8 cellular contexts compared by ENCODE assay signal in the genomic region with DNA sequence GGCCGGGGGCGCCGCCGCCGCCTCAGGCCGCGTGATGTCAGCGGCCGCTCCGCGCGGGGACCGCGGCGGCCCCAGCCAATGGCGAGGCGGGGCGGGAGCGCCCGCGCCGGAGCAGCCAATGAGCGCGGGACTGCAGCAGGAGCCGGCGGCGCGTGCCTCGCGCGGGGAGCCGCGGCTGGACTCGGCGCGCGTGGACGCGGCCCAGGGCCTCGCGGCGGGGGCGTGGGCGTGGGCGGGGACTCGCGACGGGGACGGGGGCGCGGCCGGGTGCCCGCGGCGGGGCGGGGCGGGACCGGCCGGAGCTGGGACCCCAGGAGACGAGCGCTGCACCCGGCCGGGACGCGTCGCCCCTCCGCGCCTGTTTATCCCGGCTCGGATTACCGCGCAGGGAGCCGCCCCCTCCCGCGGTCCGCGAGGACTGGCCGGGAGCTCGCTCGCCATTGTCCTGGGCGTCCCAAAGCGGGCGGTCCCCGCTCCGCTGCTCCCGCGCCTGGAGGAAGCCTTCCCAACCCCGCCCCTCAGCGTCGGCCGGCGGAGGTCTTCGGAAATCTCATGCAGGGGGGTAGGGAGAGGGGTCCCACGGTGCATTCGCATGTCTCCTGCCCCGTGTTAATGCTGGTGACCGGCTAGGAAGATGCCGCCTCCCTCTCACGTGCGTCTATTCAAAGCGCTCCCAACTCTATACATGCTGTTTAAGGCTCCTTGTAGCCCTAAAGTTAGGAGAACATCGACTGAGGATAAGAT. TPM values are rescaled to one million over a fixed set of nuclear protein-coding genes. Genes with fewer than 3 reads are reported as not detected.
DNase-seq lines count a peak whose midpoint lies in the region; ATAC-seq, FAIRE-seq and TF ChIP-seq lines count a peak whose summit lies in the region.

RNF157 (minus strand) TSS at position 33 of the 744 bp plus-strand sequence. CDS start 253 bp downstream, outside the sequence.

- H3K27ac Mint-ChIP-seq in activated CD4-positive, alpha-beta T cell treated with anti-CD3 and anti-CD28 coated beads, Interleukin-2, amount 10 ng/mL, durations not matched to agents 7 days and 5 days: peak within 1 kb of the TSS; percentile 89

- H3K4me1 Mint-ChIP-seq in activated CD4-positive, alpha-beta T cell treated with anti-CD3 and anti-CD28 coated beads, Interleukin-2, amount 10 ng/mL, durations not matched to agents 7 days and 5 days: peaks cover 77% of the 10 kb centered on the region

- peak within 1 kb of the TSS; percentile 85 for H3K4me3 Mint-ChIP-seq in activated CD4-positive, alpha-beta T cell treated with anti-CD3 and anti-CD28 coated beads, Interleukin-2, amount 10 ng/mL, durations not matched to agents 7 days and 5 days

- intact Hi-C loops in right lobe of liver (cut with DNase I): no loop called here

- CTCF ChIA-PET in activated CD4-positive, alpha-beta T cell treated with anti-CD3 and anti-CD28 coated beads, Interleukin-2, amount 10 ng/mL, durations not matched to agents 7 days and 5 days (lab: Charles Lee): interaction anchor here (1.1 to 1.5 kb wide), 4 partner anchors 12 to 32 kb away, joined by 3 to 7 read pairs (median 4); no protein-coding TSS in a partner anchor

- H3K36me3 ChIP-seq in duodenal mucosa (ENCODE audit: control insufficient read depth in 1 of 2, insufficient read depth in 2 of 2, low read length in 2 of 2) (no peaks in the 10 kb centered on the region), right lobe of liver (no peaks in the 10 kb centered on the region)

- WGBS in right lobe of liver (ENCODE audit: insufficient coverage, low coverage, low lambda C conversion rate, missing lambda C conversion rate): 3% methylated on average over 17 of the region's 102 CpGs

- peak; percentile 61 to 82 (median 76) for ATAC-seq in right lobe of liver

- H3K9me3 Mint-ChIP-seq in activated CD4-positive, alpha-beta T cell treated with anti-CD3 and anti-CD28 coated beads, Interleukin-2, amount 10 ng/mL, durations not matched to agents 7 days and 5 days: peaks cover 2% of the 10 kb centered on the region

- peaks cover 30% of the 10 kb centered on the region for H3K36me3 Mint-ChIP-seq in activated CD4-positive, alpha-beta T cell treated with anti-CD3 and anti-CD28 coated beads, Interleukin-2, amount 10 ng/mL, durations not matched to agents 7 days and 5 days (ENCODE audit: low read depth)

- POLR2A ChIA-PET in activated CD4-positive, alpha-beta T cell treated with anti-CD3 and anti-CD28 coated beads, Interleukin-2, amount 10 ng/mL, durations not matched to agents 7 days and 5 days (lab: Charles Lee): no interaction called here

- TF ChIP-seq POLR2A in H54 (IDR thresholded peaks at IDR 0.05; ENCODE audit: low read depth, low read length): no peak; the same call in 1 of the 2 replicates
- TF ChIP-seq POLR2A in right lobe of liver (IDR thresholded peaks at IDR 0.05): peak; percentile 51

- H3K27me3 Mint-ChIP-seq in activated CD4-positive, alpha-beta T cell treated with anti-CD3 and anti-CD28 coated beads, Interleukin-2, amount 10 ng/mL, durations not matched to agents 7 days and 5 days: no peaks in the 10 kb centered on the region

- no peak within 1 kb of the TSS for H3K27ac ChIP-seq in duodenal mucosa (ENCODE audit: low read depth, low read length)
- peak within 1 kb of the TSS in 1 of 3 donors; percentile 25 for H3K27ac ChIP-seq in right lobe of liver

- H3K27me3 ChIP-seq in duodenal mucosa (ENCODE audit: control insufficient read depth in 1 of 2, insufficient read depth in 2 of 2, low read length in 2 of 2): no peaks in the 10 kb centered on the region
- no peaks in the 10 kb centered on the region for H3K27me3 ChIP-seq in right lobe of liver

- TF ChIP-seq CTCF in D721Med (IDR thresholded peaks at IDR 0.05; ENCODE audit: insufficient read depth, missing control alignments): no peak
- no peak for TF ChIP-seq CTCF in right lobe of liver (IDR thresholded peaks at IDR 0.05)

- H3K4me3 ChIP-seq in duodenal mucosa (ENCODE audit: low read depth in 1 of 2, low read length in 2 of 2) (peak within 1 kb of the TSS; percentile 72 to 82), right lobe of liver (peak within 1 kb of the TSS; percentile 55 to 61 (median 60))

- FAIRE-seq in D721Med (lab: Jason Lieb, UNC) (no peak), H54 (lab: Jason Lieb, UNC) (no peak)

- H3K4me1 ChIP-seq in duodenal mucosa (ENCODE audit: control insufficient read depth in 1 of 2, insufficient read depth in 2 of 2, low read length in 2 of 2) (peaks cover 7 to 22% of the 10 kb centered on the region in 2 donors), right lobe of liver (peaks cover 0 to 9% (median 4%) of the 10 kb centered on the region in 4 donors)

- no peaks in the 10 kb centered on the region for H3K9me3 ChIP-seq in duodenal mucosa (ENCODE audit: control insufficient read depth in 1 of 2, low read length in 2 of 2)
- H3K9me3 ChIP-seq in right lobe of liver: no peaks in the 10 kb centered on the region

- DNase-seq in D721Med (ENCODE audit: insufficient read length, low spot score) (peak; percentile 76), H54 (ENCODE audit: insufficient read length, low spot score) (peak; percentile 74), NCI-H146 treated with DMSO at 0.1 percent for 48 hours (lab: John Stamatoyannopoulos, UW; ENCODE audit: unreplicated experiment) (peak; percentile 23), right lobe of liver (peak; percentile 64 to 73 (median 71)), GF-D8 (lab: John Stamatoyannopoulos, UW) (no peak)
- DNase-seq in activated CD4-positive, alpha-beta T cell treated with anti-CD3 and anti-CD28 coated beads, Interleukin-2, amount 10 ng/mL, durations not matched to agents 7 days and 5 days: peak; percentile 68
- DNase-seq in stimulated activated CD4-positive, alpha-beta T cell treated with anti-CD3 and anti-CD28 coated beads, TNF-alpha, amount 100 ng/mL, for 1 hour (ENCODE audit: low read depth in 3 of 3, low spot score in 1 of 3): peak; percentile 31 to 47 (median 44)

- H3K9ac ChIP-seq in duodenal mucosa (ENCODE audit: low read depth in 1 of 2, low read length in 2 of 2): peak within 1 kb of the TSS; percentile 58 to 63

RNA-seq across cellular contexts. Expression of gene RNF157, which starts in this region (rescaled TPM):
- total RNA-seq in activated CD4-positive, alpha-beta T cell treated with anti-CD3 and anti-CD28 coated beads, Interleukin-2, amount 10 ng/mL, durations not matched to agents 7 days and 5 days: 100 to 1,000 TPM; 121 to 129 TPM
- total RNA-seq in right lobe of liver: 10 to 100 TPM in 2 of 6 experiments, 1 to 10 TPM in 2, under 1 TPM in 2; 0.39 to 14.5 (median 6.0) TPM

Comparison
In these comparisons a context has a peak if more than half of its experiments do, and no peak if none do; other contexts are left out.
1. RNA of gene RNF157 (total RNA-seq): 121 to 129 TPM in activated CD4-positive, alpha-beta T cell treated with anti-CD3 and anti-CD28 coated beads, Interleukin-2, amount 10 ng/mL, durations not matched to agents 7 days and 5 days; 0.39 to 14.5 TPM in right lobe of liver; every median in the first group is over 4 times any median in the second.